ENCODE assay signal across 25 cellular contexts in the genomic region with DNA sequence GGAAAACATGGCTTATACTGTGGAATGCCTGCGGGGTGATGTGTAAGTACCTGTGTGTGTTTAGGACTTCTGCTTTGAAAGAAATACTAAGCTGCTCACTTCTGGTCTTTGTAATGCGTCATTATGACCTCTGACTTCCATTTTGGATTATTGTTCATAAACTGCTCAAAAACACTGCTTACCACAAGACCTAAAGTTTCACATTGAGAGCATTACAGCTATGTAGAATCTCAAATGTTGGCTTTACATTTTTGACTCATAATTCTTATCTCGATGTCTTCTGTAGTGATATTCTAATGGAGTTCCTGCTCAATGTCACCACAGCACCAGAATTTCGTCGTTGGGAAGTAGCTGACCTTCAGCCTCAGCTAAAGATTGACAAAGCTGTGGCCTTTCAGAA. TPM values are rescaled to one million over a fixed set of nuclear protein-coding genes. Genes with fewer than 3 reads are reported as not detected.
DNase-seq lines count a peak whose midpoint lies in the region; ATAC-seq, FAIRE-seq and TF ChIP-seq lines count a peak whose summit lies in the region.
"Had no signal": no experiment of that assay in that cellular context is flagged by ENCODE, and none has a peak within 500 bp of the region (broad histone marks: within the 10 kb centered on the region; RNA-seq: fewer than 3 reads in every experiment).

No MANE protein-coding gene starts in this region.

- H3K4me1 Mint-ChIP-seq in activated CD4-positive, alpha-beta T cell treated with anti-CD3 and anti-CD28 coated beads for 36 hours: peaks cover 20% of the 10 kb centered on the region

- TF ChIP-seq EP300 in HepG2 (IDR thresholded peaks at IDR 0.05; ENCODE audit: low read depth in 2 of 2, low read length in 2 of 2) (no peak), HepG2 (CRISPR knock-in tag; IDR thresholded peaks at IDR 0.05; ENCODE audit: borderline replicate concordance) (no peak), GM12878 (IDR thresholded peaks at IDR 0.05; ENCODE audit: borderline replicate concordance in 1 of 2, control insufficient read depth in 1 of 2, low read depth in 2 of 2, low read length in 2 of 2) (no peak)

- in situ Hi-C loops in HepG2 (cut with HindIII; ENCODE audit: extremely low pct_ligation_motif_present, low pct_unique_long_range_greater_than_20kb): no loop called here
- in situ Hi-C loops in GM12878 (cut with MboI): no loop called here

- SMC1A ChIA-PET in GM12878 (lab: Charles Lee; ENCODE audit: uncharacterized antibody, unreplicated experiment): interaction anchor here (1.6 kb wide), 1 partner anchor 9 kb away, joined by 4 read pairs; the partner anchor contains the start of gene UQCRC2

- H3K36me3 Mint-ChIP-seq in activated CD4-positive, alpha-beta T cell treated with anti-CD3 and anti-CD28 coated beads for 36 hours (ENCODE audit: low read depth): peaks cover 69% of the 10 kb centered on the region

- intact Hi-C loops in activated CD4-positive, alpha-beta T cell treated with anti-CD3 and anti-CD28 coated beads for 36 hours (cut with DNase I, micrococcal nuclease): no loop called here
- intact Hi-C loops in HepG2 (cut with micrococcal nuclease; ENCODE audit: unreplicated experiment) (no loop called here), right lobe of liver (cut with DNase I) (no loop called here), GM12878 (cut with micrococcal nuclease; ENCODE audit: unreplicated experiment) (no loop called here)

- peaks cover 55 to 93% of the 10 kb centered on the region in 2 experiments for H3K36me3 ChIP-seq in HepG2 (replicated peaks in 1 of 2; ENCODE audit: control insufficient read depth in 1 of 2, insufficient read depth in 2 of 2, low read length in 2 of 2)
- H3K36me3 ChIP-seq in right lobe of liver: peaks cover 12 to 95% (median 65%) of the 10 kb centered on the region in 4 donors
- H3K36me3 ChIP-seq in GM12878 (ENCODE audit: control insufficient read depth in 2 of 2, insufficient read depth in 2 of 2, low read length in 1 of 2): peaks cover 10 to 51% of the 10 kb centered on the region in 2 experiments

- H3K79me2 ChIP-seq in HepG2 (ENCODE audit: insufficient read depth, low read length) (no peaks in the 10 kb centered on the region), GM12878 (ENCODE audit: control insufficient read depth, insufficient read depth, low read length) (peaks cover 2% of the 10 kb centered on the region)

- 95% methylated on average over 5 of the region's 5 CpGs for whole genome bisulfite sequencing in HepG2 (ENCODE audit: low lambda C conversion rate)
- 75% methylated on average over 5 of the region's 5 CpGs for WGBS in right lobe of liver (ENCODE audit: insufficient coverage, low coverage, low lambda C conversion rate, missing lambda C conversion rate)
- WGBS in GM12878 (ENCODE audit: insufficient coverage, insufficient replicate concordance, low lambda C conversion rate, missing lambda C conversion rate): 98% methylated on average over 5 of the region's 5 CpGs

- TF ChIP-seq CTCF in HepG2 (CRISPR knock-in tag; IDR thresholded peaks at IDR 0.05) (no peak), right lobe of liver (IDR thresholded peaks at IDR 0.05) (no peak), GM12878 (IDR thresholded peaks at IDR 0.05 in 2 of 3, conservative IDR thresholded peaks at IDR 0.05 in 1 of 3; ENCODE audit: control insufficient read depth in 2 of 3, extremely low read depth in 1 of 3, insufficient read depth in 1 of 3, low read depth in 3 of 3, low read length in 3 of 3) (no peak)

- no peaks in the 10 kb centered on the region for H3K9me3 Mint-ChIP-seq in activated CD4-positive, alpha-beta T cell treated with anti-CD3 and anti-CD28 coated beads for 36 hours (ENCODE audit: low read depth)
- H3K9me3 Mint-ChIP-seq: CD14-positive monocyte; CD4-positive, alpha-beta memory T cell; HFFc6 had no signal

- no peak overlapping the region for H3K4me3 Mint-ChIP-seq in activated CD4-positive, alpha-beta T cell treated with anti-CD3 and anti-CD28 coated beads for 36 hours
- H3K4me3 Mint-ChIP-seq: CD14-positive monocyte; CD4-positive, alpha-beta memory T cell; HFFc6 had no signal

- CTCF ChIA-PET in activated CD4-positive, alpha-beta T cell treated with anti-CD3 and anti-CD28 coated beads for 36 hours (lab: Charles Lee): interaction anchor here (1.0 to 1.4 kb wide), 2 partner anchors 115 to 227 kb away, joined by 4 to 5 read pairs; no protein-coding TSS in a partner anchor
- CTCF ChIA-PET in HepG2 (lab: Yijun Ruan, JAX; ENCODE audit: low intra/inter-chr PET ratio, low total read pairs) (no interaction called here), GM12878 (lab: Yijun Ruan, JAX) (interaction anchor here (0.7 to 1.6 kb wide), 4 partner anchors 11 to 137 kb away, joined by 3 to 8 read pairs (median 4); no protein-coding TSS in a partner anchor)

- FAIRE-seq in HepG2 (lab: Jason Lieb, UNC) (no peak), GM12878 (lab: Jason Lieb, UNC) (peak; percentile 68)
- FAIRE-seq: A204.1, GM18507, H54 had no signal

- no peak overlapping the region for H3K27ac ChIP-seq in HepG2 (ENCODE audit: extremely low read length, insufficient read depth, low read length)
- no peak overlapping the region for H3K27ac ChIP-seq in right lobe of liver
- no peak overlapping the region for H3K27ac ChIP-seq in GM12878 (ENCODE audit: control insufficient read depth, insufficient read depth)
- H3K27ac ChIP-seq: 22Rv1; BLaER1 treated with 17β-estradiol and CSF1 and Interleukin-3, amounts not matched to agents 10 nM and 100 nM had no signal

- H2AFZ ChIP-seq in HepG2 (ENCODE audit: low read length) (no peak overlapping the region), GM12878 (ENCODE audit: control insufficient read depth, low read depth, low read length) (no peak overlapping the region)

- POLR2A ChIA-PET in activated CD4-positive, alpha-beta T cell treated with anti-CD3 and anti-CD28 coated beads for 36 hours (lab: Charles Lee): no interaction called here
- POLR2A ChIA-PET in HepG2 (lab: Yijun Ruan, JAX) (no interaction called here), GM12878 (lab: Charles Lee) (no interaction called here)

- TF ChIP-seq RAD21 in HepG2 (CRISPR knock-in tag; IDR thresholded peaks at IDR 0.05) (no peak), GM12878 (IDR thresholded peaks at IDR 0.05; ENCODE audit: insufficient read depth, low read depth, low read length) (no peak)

- no TSS peak for BruUV-seq in HepG2 (replicated peaks; lab: Mats Ljungman, UMichigan)
- BruUV-seq in GM12878 (replicated peaks; lab: Mats Ljungman, UMichigan): no TSS peak

- RAD21 ChIA-PET in GM12878 (lab: Charles Lee; ENCODE audit: unreplicated experiment): no interaction called here

- H3K4me1 ChIP-seq in HepG2 (ENCODE audit: insufficient read depth, low read length) (no peaks in the 10 kb centered on the region), right lobe of liver (no peaks in the 10 kb centered on the region), GM12878 (ENCODE audit: control insufficient read depth, insufficient read depth, low read length) (peaks cover 12% of the 10 kb centered on the region)
- H3K4me1 ChIP-seq: BE2C had no signal

- DNase-seq in activated CD4-positive, alpha-beta T cell treated with anti-CD3 and anti-CD28 coated beads for 36 hours: no peak
- DNase-seq in activated CD4-positive, alpha-beta T cell treated with anti-CD3 and anti-CD28 coated beads for 1 hour: no peak
- DNase-seq in HepG2 (ENCODE audit: low spot score) (no peak), right lobe of liver (no peak), GM12878 (ENCODE audit: low read depth, low spot score) (no peak), GF-D8 (lab: John Stamatoyannopoulos, UW) (no peak)
- DNase-seq: ACHN; AML-193; BE2C; Calu3; CD4-positive, alpha-beta memory T cell; COR-L47; DMS53; DMS79 treated with DMSO at 0.1 percent for 48 hours; GOT3; HFFc6 had no signal

- H3K27me3 ChIP-seq in HepG2 (ENCODE audit: control insufficient read depth in 1 of 2, insufficient read depth in 2 of 2, low read length in 2 of 2) (no peaks in the 10 kb centered on the region), right lobe of liver (no peaks in the 10 kb centered on the region), GM12878 (replicated peaks in 1 of 2; ENCODE audit: control insufficient read depth in 2 of 2, insufficient read depth in 2 of 2, low read length in 1 of 2) (no peaks in the 10 kb centered on the region)
- H3K27me3 ChIP-seq: BE2C; BLaER1 treated with 17β-estradiol and CSF1 and Interleukin-3, amounts not matched to agents 10 nM and 100 nM had no signal

- TF ChIP-seq POLR2A in HepG2 (IDR thresholded peaks at IDR 0.05; ENCODE audit: insufficient read depth in 1 of 2, low read depth in 2 of 2, low read length in 2 of 2): no peak
- TF ChIP-seq POLR2A in right lobe of liver (IDR thresholded peaks at IDR 0.05): no peak
- TF ChIP-seq POLR2A in GM12878 (IDR thresholded peaks at IDR 0.05; ENCODE audit: low read depth, low read length): no peak

- ATAC-seq in activated CD4-positive, alpha-beta T cell treated with anti-CD3 and anti-CD28 coated beads for 36 hours: no peak
- ATAC-seq in HepG2: no peak
- ATAC-seq in right lobe of liver: no peak
- no peak for ATAC-seq in GM12878

- H3K4me3 ChIP-seq in HepG2 (replicated peaks in 1 of 3; ENCODE audit: insufficient read depth in 1 of 3, low read depth in 2 of 3, low read length in 3 of 3): no peak overlapping the region
- H3K4me3 ChIP-seq in right lobe of liver: no peak overlapping the region
- H3K4me3 ChIP-seq in GM12878: no peak overlapping the region
- H3K4me3 ChIP-seq: BLaER1 treated with 17β-estradiol and CSF1 and Interleukin-3, amounts not matched to agents 10 nM and 100 nM; HAP-1 had no signal

- peak overlapping the region; percentile 63 for H3K27ac Mint-ChIP-seq in activated CD4-positive, alpha-beta T cell treated with anti-CD3 and anti-CD28 coated beads for 36 hours
- H3K27ac Mint-ChIP-seq: HFFc6 had no signal

- H4K20me1 ChIP-seq in HepG2 (ENCODE audit: insufficient read depth, low read length) (no peaks in the 10 kb centered on the region), GM12878 (ENCODE audit: control insufficient read depth, insufficient read depth) (no peaks in the 10 kb centered on the region)

- H3K9ac ChIP-seq in HepG2 (ENCODE audit: insufficient read depth, low read depth, low read length) (no peak overlapping the region), GM12878 (ENCODE audit: control insufficient read depth, insufficient read depth, low read length) (no peak overlapping the region)
- H3K9ac ChIP-seq: BLaER1 treated with 17β-estradiol and CSF1 and Interleukin-3, amounts not matched to agents 10 nM and 100 nM had no signal

- H3K9me3 ChIP-seq in HepG2 (ENCODE audit: low read length) (no peaks in the 10 kb centered on the region), right lobe of liver (no peaks in the 10 kb centered on the region), GM12878 (replicated peaks; ENCODE audit: control insufficient read depth, insufficient read depth, low read length) (no peaks in the 10 kb centered on the region)
- H3K9me3 ChIP-seq: BE2C; BLaER1 treated with 17β-estradiol and CSF1 and Interleukin-3, amounts not matched to agents 10 nM and 100 nM; HAP-1 had no signal

- no peaks in the 10 kb centered on the region for H3K27me3 Mint-ChIP-seq in activated CD4-positive, alpha-beta T cell treated with anti-CD3 and anti-CD28 coated beads for 36 hours
- H3K27me3 Mint-ChIP-seq: CD4-positive, alpha-beta memory T cell had no signal

- H3K4me2 ChIP-seq in HepG2 (ENCODE audit: low read depth, low read length): no peak overlapping the region
- no peak overlapping the region for H3K4me2 ChIP-seq in GM12878 (ENCODE audit: control insufficient read depth, insufficient read depth)
- H3K4me2 ChIP-seq: BLaER1 treated with 17β-estradiol and CSF1 and Interleukin-3, amounts not matched to agents 10 nM and 100 nM had no signal

RNA-seq across cellular contexts. Expression of gene UQCRC2, which starts 9.3 kb away (rescaled TPM):
- total RNA-seq in activated CD4-positive, alpha-beta T cell treated with anti-CD3 and anti-CD28 coated beads for 36 hours: 100 to 1,000 TPM; 321 to 367 TPM
- total RNA-seq in HepG2 (2016; rRNA removed; fragmentation: Illumina TruSeq; extraction: Trizol) (536 and 704 TPM in 2 replicates), right lobe of liver (100 to 1,000 TPM; 128 to 214 (median 169) TPM), GM12878 (2014; rRNA removed) (357 and 361 TPM in 2 replicates), GM12878 (2014; rRNA removed; fragmentation: Illumina TruSeq; extraction: Trizol) (422 and 424 TPM in 2 replicates), GM12878 (2021) (307 and 335 TPM in 2 replicates)
- 269 and 276 TPM in 2 replicates for total RNA-seq in HepG2 (2016; cell fraction: cytosol; rRNA removed; fragmentation: Illumina TruSeq; extraction: Trizol; ENCODE audit: low read depth)
- total RNA-seq in HepG2 (2016; cell fraction: insoluble cytoplasmic fraction; rRNA removed; fragmentation: Illumina TruSeq; extraction: Trizol): 530 and 708 TPM in 2 replicates
- 296 and 309 TPM in 2 replicates for total RNA-seq in HepG2 (2016; cell fraction: membrane; rRNA removed; fragmentation: Illumina TruSeq; extraction: Trizol)
- total RNA-seq in HepG2 (2016; cell fraction: nucleus; rRNA removed; fragmentation: Illumina TruSeq; extraction: Trizol): 306 and 335 TPM in 2 replicates
- polyA plus RNA-seq in HepG2 (2011; rRNA removed) (346 and 442 TPM in 2 replicates), GM12878 (2011; rRNA removed) (563 and 679 TPM in 2 replicates), GM12878 (2014; fragmentation: Illumina TruSeq; extraction: Trizol) (324 and 389 TPM in 2 replicates), GM12878 (2014; fragmentation: Nextera tagmentation; extraction: Ambion mirVana) (100 to 1,000 TPM; 256 to 277 TPM), GM12878 (2014; rRNA removed) (239 and 273 TPM in 2 replicates), GM12878 (2016; fragmentation: Nextera tagmentation; extraction: Ambion mirVana) (100 to 1,000 TPM; 330 to 340 TPM)
- polyA plus RNA-seq in HepG2 (2011; cell fraction: cytosol; rRNA removed): 376 and 449 TPM in 2 replicates
- 283 and 343 TPM in 2 replicates for polyA plus RNA-seq in HepG2 (2011; cell fraction: nucleus; rRNA removed)
- 554 and 647 TPM in 2 replicates for polyA plus RNA-seq in HepG2 (2012)
- 133 and 142 TPM in 2 replicates for polyA plus RNA-seq in HepG2 (2016; cell fraction: cytosol; fragmentation: Illumina TruSeq; extraction: Trizol; ENCODE audit: low read depth)
- 562 and 567 TPM in 2 replicates for polyA plus RNA-seq in HepG2 (2016; cell fraction: insoluble cytoplasmic fraction; fragmentation: Illumina TruSeq; extraction: Trizol; ENCODE audit: low read depth)
- polyA plus RNA-seq in HepG2 (2016; cell fraction: membrane; fragmentation: Illumina TruSeq; extraction: Trizol; ENCODE audit: low read depth): 167 and 170 TPM in 2 replicates
- polyA plus RNA-seq in HepG2 (2016; cell fraction: nucleus; fragmentation: Illumina TruSeq; extraction: Trizol; ENCODE audit: insufficient read depth, low read depth): 363 and 436 TPM in 2 replicates
- polyA minus RNA-seq in HepG2 (2011; rRNA and poly(A)+ RNA removed; ENCODE audit: low replicate concordance): 333 and 632 TPM in 2 replicates
- polyA minus RNA-seq in HepG2 (2011; cell fraction: cytosol; rRNA and poly(A)+ RNA removed): 321 TPM in 2 replicates
- 523 and 535 TPM in 2 replicates for polyA minus RNA-seq in HepG2 (2011; cell fraction: nucleus; rRNA and poly(A)+ RNA removed)
- 460 and 484 TPM in 2 replicates for total RNA-seq in GM12878 (2013; cell fraction: nucleolus; rRNA removed)
- polyA plus RNA-seq in GM12878 (2011; ENCODE audit: low read depth): 181 TPM
- polyA plus RNA-seq in GM12878 (2011; cell fraction: cytosol; rRNA removed): 391 and 397 TPM in 2 replicates
- 391 and 477 TPM in 2 replicates for polyA plus RNA-seq in GM12878 (2011; cell fraction: nucleus; rRNA removed)
- 254 and 308 TPM in 2 replicates for polyA plus RNA-seq in GM12878 (2012)
- 619 and 752 TPM in 2 replicates for polyA minus RNA-seq in GM12878 (2011; rRNA and poly(A)+ RNA removed)
- 157 and 190 TPM in 2 replicates for polyA minus RNA-seq in GM12878 (2011; cell fraction: cytosol; rRNA and poly(A)+ RNA removed)
- polyA minus RNA-seq in GM12878 (2011; cell fraction: nucleus; rRNA and poly(A)+ RNA removed): 148 and 220 TPM in 2 replicates

RNA-seq across cellular contexts. Expression of gene PDZD9, which starts 38.4 kb away (rescaled TPM):
- not detected for total RNA-seq in activated CD4-positive, alpha-beta T cell treated with anti-CD3 and anti-CD28 coated beads for 36 hours
- total RNA-seq in HepG2 (2016; rRNA removed; fragmentation: Illumina TruSeq; extraction: Trizol) (not detected in 2 replicates), right lobe of liver (not detected), GM12878 (2014; rRNA removed) (not detected in 2 replicates), GM12878 (2014; rRNA removed; fragmentation: Illumina TruSeq; extraction: Trizol) (not detected in 2 replicates), GM12878 (2021) (not detected in 2 replicates)
- not detected in 2 replicates for total RNA-seq in HepG2 (2016; cell fraction: cytosol; rRNA removed; fragmentation: Illumina TruSeq; extraction: Trizol; ENCODE audit: low read depth)
- total RNA-seq in HepG2 (2016; cell fraction: insoluble cytoplasmic fraction; rRNA removed; fragmentation: Illumina TruSeq; extraction: Trizol): not detected in 2 replicates
- not detected in 2 replicates for total RNA-seq in HepG2 (2016; cell fraction: membrane; rRNA removed; fragmentation: Illumina TruSeq; extraction: Trizol)
- not detected in 2 replicates for total RNA-seq in HepG2 (2016; cell fraction: nucleus; rRNA removed; fragmentation: Illumina TruSeq; extraction: Trizol)
- polyA plus RNA-seq in HepG2 (2011; rRNA removed) (not detected in 2 replicates), GM12878 (2011; rRNA removed) (not detected in 2 replicates), GM12878 (2014; fragmentation: Illumina TruSeq; extraction: Trizol) (not detected in 2 replicates), GM12878 (2014; fragmentation: Nextera tagmentation; extraction: Ambion mirVana) (under 1 TPM; 0.07 to 0.13 TPM), GM12878 (2014; rRNA removed) (not detected in 2 replicates), GM12878 (2016; fragmentation: Nextera tagmentation; extraction: Ambion mirVana) (under 1 TPM in 1 of 2 experiments, not detected in 1; 0.15 TPM)
- polyA plus RNA-seq in HepG2 (2011; cell fraction: cytosol; rRNA removed): not detected in 2 replicates
- not detected in 2 replicates for polyA plus RNA-seq in HepG2 (2011; cell fraction: nucleus; rRNA removed)
- 0.25 TPM in 1 of 2 replicates, not detected in the other for polyA plus RNA-seq in HepG2 (2012)
- polyA plus RNA-seq in HepG2 (2016; cell fraction: cytosol; fragmentation: Illumina TruSeq; extraction: Trizol; ENCODE audit: low read depth): not detected in 2 replicates
- not detected in 2 replicates for polyA plus RNA-seq in HepG2 (2016; cell fraction: insoluble cytoplasmic fraction; fragmentation: Illumina TruSeq; extraction: Trizol; ENCODE audit: low read depth)
- not detected in 2 replicates for polyA plus RNA-seq in HepG2 (2016; cell fraction: membrane; fragmentation: Illumina TruSeq; extraction: Trizol; ENCODE audit: low read depth)
- polyA plus RNA-seq in HepG2 (2016; cell fraction: nucleus; fragmentation: Illumina TruSeq; extraction: Trizol; ENCODE audit: insufficient read depth, low read depth): not detected in 2 replicates
- not detected in 2 replicates for polyA minus RNA-seq in HepG2 (2011; rRNA and poly(A)+ RNA removed; ENCODE audit: low replicate concordance)
- not detected in 2 replicates for polyA minus RNA-seq in HepG2 (2011; cell fraction: cytosol; rRNA and poly(A)+ RNA removed)
- not detected in 2 replicates for polyA minus RNA-seq in HepG2 (2011; cell fraction: nucleus; rRNA and poly(A)+ RNA removed)
- not detected in 2 replicates for total RNA-seq in GM12878 (2013; cell fraction: nucleolus; rRNA removed)
- polyA plus RNA-seq in GM12878 (2011; ENCODE audit: low read depth): not detected
- polyA plus RNA-seq in GM12878 (2011; cell fraction: cytosol; rRNA removed): not detected in 2 replicates
- polyA plus RNA-seq in GM12878 (2011; cell fraction: nucleus; rRNA removed): not detected in 2 replicates
- polyA plus RNA-seq in GM12878 (2012): not detected in 2 replicates
- polyA minus RNA-seq in GM12878 (2011; rRNA and poly(A)+ RNA removed): not detected in 2 replicates
- polyA minus RNA-seq in GM12878 (2011; cell fraction: cytosol; rRNA and poly(A)+ RNA removed): not detected in 2 replicates
- polyA minus RNA-seq in GM12878 (2011; cell fraction: nucleus; rRNA and poly(A)+ RNA removed): not detected in 2 replicates
- total RNA-seq: Calu3; CD4-positive, alpha-beta memory T cell; Daoy; G401; HFFc6 had no signal

RNA-seq across cellular contexts. Expression of gene MOSMO, which starts 45.4 kb away (rescaled TPM):
- 1 to 10 TPM; 7.7 to 8.0 TPM for total RNA-seq in activated CD4-positive, alpha-beta T cell treated with anti-CD3 and anti-CD28 coated beads for 36 hours
- 19.1 and 26.7 TPM in 2 replicates for total RNA-seq in HepG2 (2016; rRNA removed; fragmentation: Illumina TruSeq; extraction: Trizol)
- total RNA-seq in HepG2 (2016; cell fraction: cytosol; rRNA removed; fragmentation: Illumina TruSeq; extraction: Trizol; ENCODE audit: low read depth): 34.5 and 48.8 TPM in 2 replicates
- total RNA-seq in HepG2 (2016; cell fraction: insoluble cytoplasmic fraction; rRNA removed; fragmentation: Illumina TruSeq; extraction: Trizol): 16.9 and 27.7 TPM in 2 replicates
- total RNA-seq in HepG2 (2016; cell fraction: membrane; rRNA removed; fragmentation: Illumina TruSeq; extraction: Trizol): 47.0 and 53.1 TPM in 2 replicates
- 39.8 and 41.4 TPM in 2 replicates for total RNA-seq in HepG2 (2016; cell fraction: nucleus; rRNA removed; fragmentation: Illumina TruSeq; extraction: Trizol)
- 29.2 and 32.6 TPM in 2 replicates for polyA plus RNA-seq in HepG2 (2011; rRNA removed)
- 15.1 and 17.4 TPM in 2 replicates for polyA plus RNA-seq in HepG2 (2011; cell fraction: cytosol; rRNA removed)
- polyA plus RNA-seq in HepG2 (2011; cell fraction: nucleus; rRNA removed): 31.8 and 32.6 TPM in 2 replicates
- polyA plus RNA-seq in HepG2 (2012): 24.9 and 29.4 TPM in 2 replicates
- 63.6 and 64.2 TPM in 2 replicates for polyA plus RNA-seq in HepG2 (2016; cell fraction: cytosol; fragmentation: Illumina TruSeq; extraction: Trizol; ENCODE audit: low read depth)
- 17.4 and 20.9 TPM in 2 replicates for polyA plus RNA-seq in HepG2 (2016; cell fraction: insoluble cytoplasmic fraction; fragmentation: Illumina TruSeq; extraction: Trizol; ENCODE audit: low read depth)
- 55.0 and 58.1 TPM in 2 replicates for polyA plus RNA-seq in HepG2 (2016; cell fraction: membrane; fragmentation: Illumina TruSeq; extraction: Trizol; ENCODE audit: low read depth)
- 50.7 and 52.4 TPM in 2 replicates for polyA plus RNA-seq in HepG2 (2016; cell fraction: nucleus; fragmentation: Illumina TruSeq; extraction: Trizol; ENCODE audit: insufficient read depth, low read depth)
- polyA minus RNA-seq in HepG2 (2011; rRNA and poly(A)+ RNA removed; ENCODE audit: low replicate concordance): 13.8 and 35.0 TPM in 2 replicates
- polyA minus RNA-seq in HepG2 (2011; cell fraction: cytosol; rRNA and poly(A)+ RNA removed): 11.3 and 13.2 TPM in 2 replicates
- polyA minus RNA-seq in HepG2 (2011; cell fraction: nucleus; rRNA and poly(A)+ RNA removed): 49.3 and 57.4 TPM in 2 replicates
- total RNA-seq in right lobe of liver: 10 to 100 TPM in 2 of 6 experiments, 1 to 10 TPM in 4; 6.7 to 13.4 (median 7.5) TPM
- total RNA-seq in GM12878 (2013; cell fraction: nucleolus; rRNA removed): 70.8 and 76.9 TPM in 2 replicates
- total RNA-seq in GM12878 (2014; rRNA removed): 16.6 and 19.5 TPM in 2 replicates
- total RNA-seq in GM12878 (2014; rRNA removed; fragmentation: Illumina TruSeq; extraction: Trizol): 15.4 and 18.9 TPM in 2 replicates
- total RNA-seq in GM12878 (2021): 10.0 and 10.9 TPM in 2 replicates
- polyA plus RNA-seq in GM12878 (2011; ENCODE audit: low read depth): 6.6 TPM
- 26.7 and 32.7 TPM in 2 replicates for polyA plus RNA-seq in GM12878 (2011; rRNA removed)
- polyA plus RNA-seq in GM12878 (2011; cell fraction: cytosol; rRNA removed): 12.3 and 13.2 TPM in 2 replicates
- polyA plus RNA-seq in GM12878 (2011; cell fraction: nucleus; rRNA removed): 33.0 and 34.8 TPM in 2 replicates
- 5.6 and 6.0 TPM in 2 replicates for polyA plus RNA-seq in GM12878 (2012)
- 20.8 and 22.8 TPM in 2 replicates for polyA plus RNA-seq in GM12878 (2014; fragmentation: Illumina TruSeq; extraction: Trizol)
- polyA plus RNA-seq in GM12878 (2014; fragmentation: Nextera tagmentation; extraction: Ambion mirVana): 1 to 10 TPM; 2.2 to 7.3 TPM
- 13.4 and 13.5 TPM in 2 replicates for polyA plus RNA-seq in GM12878 (2014; rRNA removed)
- polyA plus RNA-seq in GM12878 (2016; fragmentation: Nextera tagmentation; extraction: Ambion mirVana): 1 to 10 TPM; 1.7 to 2.5 TPM
- polyA minus RNA-seq in GM12878 (2011; rRNA and poly(A)+ RNA removed): 14.6 and 16.9 TPM in 2 replicates
- 5.1 and 5.3 TPM in 2 replicates for polyA minus RNA-seq in GM12878 (2011; cell fraction: cytosol; rRNA and poly(A)+ RNA removed)
- 16.9 and 21.7 TPM in 2 replicates for polyA minus RNA-seq in GM12878 (2011; cell fraction: nucleus; rRNA and poly(A)+ RNA removed)
